In the genomic region with DNA sequence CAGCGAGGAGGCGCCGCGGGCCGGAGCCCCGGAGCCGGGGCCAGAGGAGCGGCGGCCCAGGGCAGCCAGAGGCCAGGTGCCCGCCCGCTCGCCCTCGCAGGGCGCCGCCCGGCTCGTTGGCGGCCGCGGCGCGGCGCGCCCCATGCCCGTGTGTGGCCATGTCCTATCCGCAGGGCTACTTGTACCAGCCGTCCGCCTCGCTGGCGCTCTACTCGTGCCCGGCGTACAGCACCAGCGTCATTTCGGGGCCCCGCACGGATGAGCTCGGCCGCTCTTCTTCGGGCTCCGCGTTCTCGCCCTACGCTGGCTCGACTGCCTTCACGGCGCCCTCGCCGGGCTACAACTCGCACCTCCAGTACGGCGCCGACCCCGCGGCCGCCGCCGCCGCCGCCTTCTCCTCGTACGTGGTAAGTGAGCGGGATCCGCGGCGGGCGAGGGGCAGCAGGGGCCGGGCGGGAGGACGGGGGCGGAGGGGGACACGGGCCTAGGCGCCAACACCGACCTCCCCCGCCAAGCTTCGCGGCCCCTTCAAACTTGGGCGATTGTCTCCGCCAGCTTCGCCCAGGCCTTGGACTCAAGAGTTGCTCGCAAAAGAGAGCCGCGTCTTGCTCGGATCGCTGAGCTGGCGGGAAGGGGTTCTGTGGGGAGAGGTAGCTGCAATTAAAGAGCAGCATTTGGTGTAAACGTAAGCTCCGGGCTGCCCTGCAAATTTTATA, we compare ENCODE assay signal across 1 cellular context.
TF ChIP-seq lines count a peak whose summit lies in the region.

No MANE protein-coding gene starts in this region.

TF ChIP-seq in H1, 55 proteins besides CTCF, POLR2A, EP300 and RAD21:
- TF ChIP-seq TAF7 (optimal IDR thresholded peaks at IDR 0.05; ENCODE audit: borderline replicate concordance, low read depth, low read length) (peak; percentile 35), TAF1 (IDR thresholded peaks at IDR 0.05; ENCODE audit: low read depth, low read length) (no peak), MAX (IDR thresholded peaks at IDR 0.05) (peak; percentile 42; the same call in 1 of the 2 replicates), CREB1 (IDR thresholded peaks at IDR 0.05) (0 out of 2 replicates have a peak, but pooled peaks have one; percentile 13), KDM4A (IDR thresholded peaks at IDR 0.05; ENCODE audit: low read depth, low read length, severe bottlenecking) (peak; percentile 22), SP2 (IDR thresholded peaks at IDR 0.05; ENCODE audit: low read length) (no peak), CTBP2 (IDR thresholded peaks at IDR 0.05; ENCODE audit: borderline replicate concordance, insufficient read depth, insufficient read length, low read length) (peak; percentile 25), RNF2 (IDR thresholded peaks at IDR 0.05; ENCODE audit: borderline replicate concordance, low read depth, low read length, missing control alignments, poor library complexity, severe bottlenecking) (peak; percentile 30)
